ENCODE assay signal across 9 cellular contexts in genomic region chr4:83240379-83240875, GRCh38. TPM values are rescaled to one million over a fixed set of nuclear protein-coding genes. Genes with fewer than 3 reads are reported as not detected.
DNase-seq lines count a peak whose midpoint lies in the region; ATAC-seq lines count a peak whose summit lies in the region.
"Had no signal": no experiment of that assay in that cellular context is flagged by ENCODE, and none has a peak within 500 bp of the region (broad histone marks: within the 10 kb centered on the region; RNA-seq: fewer than 3 reads in every experiment).

No MANE protein-coding gene starts in this region.

- H3K4me3 Mint-ChIP-seq in IgD-negative memory B cell: peak overlapping the region in 3 of 4 donors; percentile 8 to 70 (median 43)
- peak overlapping the region in 6 of 8 donors; percentile 6 to 64 (median 53) for H3K4me3 Mint-ChIP-seq in naive B cell
- no peak overlapping the region for H3K4me3 Mint-ChIP-seq in T-helper 2 cell treated with Interferon-gamma antibody and Interleukin-4, amounts not matched to agents 5 μg/mL and 100 μg/mL, for 36 hours

- ATAC-seq in GM18873 (IDR thresholded peaks at IDR 0.05; ENCODE audit: low FRiP score, unreplicated experiment) (peak; percentile 93), HG02610 (IDR thresholded peaks at IDR 0.05; ENCODE audit: unreplicated experiment) (peak; percentile 91), naive B cell (ENCODE audit: low read depth in 2 of 2) (peak; percentile 87 to 88)

- DNase-seq in naive B cell: no peak
- no peak for DNase-seq in T-helper 2 cell treated with Interferon-gamma antibody and Interleukin-4, amounts not matched to agents 5 μg/mL and 100 μg/mL, for 36 hours (ENCODE audit: low spot score)
- no peak for DNase-seq in stimulated activated CD4-positive, alpha-beta T cell treated with anti-CD3 and anti-CD28 coated beads, Interleukin-2, amount 100 ng/mL, for 24 hours
- no peak for DNase-seq in DMS79 (lab: John Stamatoyannopoulos, UW)
- DNase-seq in iPS-NIHi7 (ENCODE audit: extremely low spot score): no peak
- DNase-seq: NCI-H524 treated with DMSO at 0.1 percent for 48 hours had no signal

- H3K27ac Mint-ChIP-seq in IgD-negative memory B cell: peak overlapping the region in 1 of 3 donors; percentile 2
- H3K27ac Mint-ChIP-seq in naive B cell: peak overlapping the region in 3 of 6 donors; percentile 47 to 68 (median 60)
- H3K27ac Mint-ChIP-seq in T-helper 2 cell treated with Interferon-gamma antibody and Interleukin-4, amounts not matched to agents 5 μg/mL and 100 μg/mL, for 36 hours: no peak overlapping the region

- no peaks in the 10 kb centered on the region for H3K9me3 Mint-ChIP-seq in IgD-negative memory B cell
- H3K9me3 Mint-ChIP-seq in naive B cell: peaks cover 0 to 3% (median 0%) of the 10 kb centered on the region in 7 donors
- peaks cover 10% of the 10 kb centered on the region for H3K9me3 Mint-ChIP-seq in T-helper 2 cell treated with Interferon-gamma antibody and Interleukin-4, amounts not matched to agents 5 μg/mL and 100 μg/mL, for 36 hours

- peaks cover 4% of the 10 kb centered on the region for H3K27me3 Mint-ChIP-seq in IgD-negative memory B cell
- no peaks in the 10 kb centered on the region for H3K27me3 Mint-ChIP-seq in naive B cell
- H3K27me3 Mint-ChIP-seq in T-helper 2 cell treated with Interferon-gamma antibody and Interleukin-4, amounts not matched to agents 5 μg/mL and 100 μg/mL, for 36 hours (ENCODE audit: low read depth): peaks cover 90% of the 10 kb centered on the region

- H3K4me1 Mint-ChIP-seq in IgD-negative memory B cell: peaks cover 37 to 45% (median 38%) of the 10 kb centered on the region in 3 donors
- peaks cover 40 to 56% (median 54%) of the 10 kb centered on the region in 3 donors for H3K4me1 Mint-ChIP-seq in naive B cell
- peaks cover 22% of the 10 kb centered on the region for H3K4me1 Mint-ChIP-seq in T-helper 2 cell treated with Interferon-gamma antibody and Interleukin-4, amounts not matched to agents 5 μg/mL and 100 μg/mL, for 36 hours (ENCODE audit: low read depth)

- peaks cover 5% of the 10 kb centered on the region for H3K36me3 Mint-ChIP-seq in IgD-negative memory B cell
- H3K36me3 Mint-ChIP-seq in naive B cell: no peaks in the 10 kb centered on the region
- peaks cover 15% of the 10 kb centered on the region for H3K36me3 Mint-ChIP-seq in T-helper 2 cell treated with Interferon-gamma antibody and Interleukin-4, amounts not matched to agents 5 μg/mL and 100 μg/mL, for 36 hours (ENCODE audit: low read depth)

RNA-seq across cellular contexts. Expression of gene COQ2, which starts 44.2 kb away (rescaled TPM):
- polyA plus RNA-seq in IgD-negative memory B cell: 9.8 TPM
- 10 to 100 TPM in 5 of 6 donors, 1 to 10 TPM in 1; 3.2 to 12.4 (median 11.5) TPM for polyA plus RNA-seq in naive B cell (ENCODE audit: low read depth in 6 of 6)
